35 cellular contexts compared by ENCODE assay signal in genomic region chr6:109920911-109921310, GRCh38. TPM values are rescaled to one million over a fixed set of nuclear protein-coding genes. Genes with fewer than 3 reads are reported as not detected.
"Had no signal": no experiment of that assay in that cellular context is flagged by ENCODE, and none has a peak within 500 bp of the region (broad histone marks: within the 10 kb centered on the region; RNA-seq: fewer than 3 reads in every experiment).

No MANE protein-coding gene starts in this region.

- H3K27ac Mint-ChIP-seq: natural killer cell; nephron progenitor cell; neural progenitor cell; stimulated activated naive B cell treated with anti-CD40 and anti-IgM and Interleukin-4, amounts not matched to agents 10 μg/mL and 1 μg/mL and 100 μg/mL, for 72 hours had no signal

- H3K36me3 Mint-ChIP-seq: naive B cell; natural killer cell; neural progenitor cell; stimulated activated naive B cell treated with anti-CD40 and anti-IgM and Interleukin-4, amounts not matched to agents 10 μg/mL and 1 μg/mL and 100 μg/mL, for 72 hours had no signal

- H3K9me3 Mint-ChIP-seq: natural killer cell, nephron progenitor cell, neural progenitor cell had no signal

- H3K4me1 Mint-ChIP-seq: natural killer cell, neural progenitor cell had no signal

- H3K4me3 ChIP-seq: left lung, lower lobe of right lung, neural progenitor cell, right atrium auricular region, right lobe of liver, smooth muscle cell, stomach, testis, thyroid gland, transverse colon, upper lobe of left lung had no signal

- H3K4me3 Mint-ChIP-seq: naive B cell; natural killer cell; nephron progenitor cell; neural progenitor cell; stimulated activated naive B cell treated with anti-CD40 and anti-IgM and Interleukin-4, amounts not matched to agents 10 μg/mL and 1 μg/mL and 100 μg/mL, for 72 hours had no signal

- H3K9me3 ChIP-seq: left lung, lower lobe of right lung, neutrophil, right atrium auricular region, right lobe of liver, stomach, testis, thyroid gland, transverse colon, upper lobe of left lung had no signal

- H3K79me2 ChIP-seq: parathyroid adenoma had no signal

- DNase-seq: hippocampal formation; kidney glomerular epithelial cell; left colon; left lung; lower lobe of right lung; mammary epithelial cell; mesenchymal stem cell; naive B cell; natural killer cell; nephron progenitor cell; occipital lobe; right lobe of liver; stimulated activated CD4-positive, alpha-beta T cell treated with anti-CD3 and anti-CD28 coated beads, Interleukin-1b, Interleukin-23, amount 100 ng/mL, for 48 hours; stimulated activated CD4-positive, alpha-beta T cell treated with anti-CD3 and anti-CD28 coated beads, Interleukin-2, amount 100 ng/mL, for 48 hours; stimulated activated naive B cell treated with anti-CD40 and anti-IgM and Interleukin-4, amounts not matched to agents 10 μg/mL and 1 μg/mL and 100 μg/mL, for 72 hours; stimulated activated naive CD8-positive, alpha-beta T cell treated with anti-CD3 and anti-CD28 coated beads, Interleukin-15, Interleukin-2, amounts not matched to agents 100 U/mL and 50 U/mL, for 24 hours; stomach; testis; thyroid gland; transverse colon; upper lobe of left lung had no signal

- H3K4me2 ChIP-seq: neural progenitor cell, smooth muscle cell had no signal

- H3K27ac ChIP-seq: left lung, lower lobe of right lung, neural progenitor cell, neutrophil, parathyroid adenoma, right atrium auricular region, right lobe of liver, stomach, thyroid gland, transverse colon, upper lobe of left lung had no signal

- FAIRE-seq: keratinocyte had no signal

- H3K36me3 ChIP-seq: left lung, lower lobe of right lung, neural progenitor cell, neutrophil, right atrium auricular region, right lobe of liver, stomach, thyroid gland, transverse colon, upper lobe of left lung had no signal

- H3K4me1 ChIP-seq: left lung, lower lobe of right lung, neural progenitor cell, right atrium auricular region, right lobe of liver, transverse colon had no signal

- H3K9ac ChIP-seq: neural progenitor cell, parathyroid adenoma had no signal

- H3K27me3 ChIP-seq: left lung, neural progenitor cell, right atrium auricular region, right lobe of liver, stomach, testis, thyroid gland, transverse colon, upper lobe of left lung had no signal

- H2AFZ ChIP-seq: neural progenitor cell, parathyroid adenoma had no signal

RNA-seq across cellular contexts. Expression of gene GPR6, which starts 57.2 kb away (rescaled TPM):
- total RNA-seq: left colon, left lung, liver, lower lobe of right lung, mammary epithelial cell, mononuclear cell, natural killer cell, occipital lobe, osteocyte, posterior vena cava, pulmonary artery endothelial cell, renal cortical epithelial cell, right atrium auricular region, right lobe of liver, skeletal muscle tissue, smooth muscle cell, stomach, testis, thyroid gland, transverse colon, upper lobe of left lung, urinary bladder had no signal
- polyA plus RNA-seq: keratinocyte, liver, mammary epithelial cell, smooth muscle cell, urinary bladder had no signal
